8 cellular contexts compared by ENCODE assay signal in the genomic region with DNA sequence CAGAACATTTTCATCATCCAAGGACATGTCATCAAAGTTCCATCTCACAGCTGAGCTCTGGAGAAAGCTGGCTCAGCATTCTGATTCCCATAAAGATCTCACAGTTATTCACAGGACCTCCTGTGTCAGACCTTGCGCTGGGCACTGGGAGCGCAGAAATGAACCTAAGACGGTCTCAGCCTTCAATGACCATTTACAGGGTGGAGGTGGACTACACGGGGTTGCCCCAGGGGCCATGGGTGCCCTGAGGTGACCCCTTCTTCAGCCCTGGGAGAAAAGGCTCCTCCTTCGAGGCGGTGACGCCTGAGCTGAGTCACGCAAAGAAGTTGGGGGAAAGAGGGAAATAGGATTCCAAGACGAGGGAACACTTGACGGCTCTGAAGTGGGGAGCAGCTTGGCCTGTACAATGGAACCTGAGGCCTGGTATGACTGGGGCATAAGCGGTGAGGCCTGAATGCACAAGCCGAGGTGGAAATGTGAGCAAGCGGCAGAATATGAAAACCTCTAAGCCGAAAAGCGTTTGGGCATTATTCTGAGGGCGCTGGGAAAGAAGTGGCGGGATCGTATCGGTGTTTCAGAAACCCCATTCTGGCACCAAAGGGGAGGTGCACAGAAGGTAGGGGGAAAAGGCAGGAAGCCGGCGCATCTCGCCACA. TPM values are rescaled to one million over a fixed set of nuclear protein-coding genes. Genes with fewer than 3 reads are reported as not detected.
DNase-seq lines count a peak whose midpoint lies in the region; ATAC-seq and TF ChIP-seq lines count a peak whose summit lies in the region.

No MANE protein-coding gene starts in this region.

- peak overlapping the region; percentile 78 for H3K27ac ChIP-seq in GM23248

- H3F3A ChIP-seq in GM23248 (ENCODE audit: insufficient read depth): peaks cover 11% of the 10 kb centered on the region; the same call in 1 of the 2 replicates

- peaks cover 25% of the 10 kb centered on the region for H3K4me1 Mint-ChIP-seq in chondrocyte (ENCODE audit: low read depth)

- peak overlapping the region; percentile 92 for H3K4me2 ChIP-seq in GM23248 (ENCODE audit: unreplicated experiment)

- no peaks in the 10 kb centered on the region for H3K27me3 ChIP-seq in GM23248 (replicated peaks; ENCODE audit: insufficient read depth)

- H3K36me3 Mint-ChIP-seq in chondrocyte (ENCODE audit: low read depth): peaks cover 9% of the 10 kb centered on the region

- peak overlapping the region; percentile 84 for H3K4me3 ChIP-seq in GM23248

- H3K27ac Mint-ChIP-seq in chondrocyte (ENCODE audit: unreplicated experiment): peak overlapping the region; percentile 96

- peak overlapping the region; percentile 91 for H3K9ac ChIP-seq in GM23248

- H3K9me3 Mint-ChIP-seq in chondrocyte (ENCODE audit: low read depth): no peaks in the 10 kb centered on the region

- no peaks in the 10 kb centered on the region for H4K20me1 ChIP-seq in GM23248 (ENCODE audit: insufficient read depth)

- peaks cover 6% of the 10 kb centered on the region; the same call in 1 of the 2 replicates for H3K36me3 ChIP-seq in GM23248 (ENCODE audit: low read depth)

- peaks cover 36% of the 10 kb centered on the region for H3K79me2 ChIP-seq in GM23248 (ENCODE audit: insufficient read depth)

- H3K27me3 Mint-ChIP-seq in chondrocyte (ENCODE audit: low read depth): no peaks in the 10 kb centered on the region

- no peak for ATAC-seq in HG02981 (IDR thresholded peaks at IDR 0.05; ENCODE audit: unreplicated experiment)

- peaks cover 6% of the 10 kb centered on the region for H3K4me1 ChIP-seq in GM23248 (ENCODE audit: insufficient read depth)

- no peaks in the 10 kb centered on the region for H3K9me2 ChIP-seq in GM23248 (ENCODE audit: insufficient read depth)

- peak overlapping the region; percentile 82 for H2AFZ ChIP-seq in GM23248

- DNase-seq in CD1c-positive myeloid dendritic cell (ENCODE audit: extremely low spot score) (peak; percentile 69), GM23248 (peak; percentile 82), RPMI8226 (peak; percentile 38), chondrocyte (ENCODE audit: low spot score) (no peak), kidney glomerular epithelial cell (lab: John Stamatoyannopoulos, UW) (peak; percentile 62), GDM1 (lab: John Stamatoyannopoulos, UW) (no peak)
- peak; percentile 4 to 11 for DNase-seq in stimulated activated CD4-positive, alpha-beta T cell treated with anti-CD3 and anti-CD28 coated beads, Interleukin-4, amount 100 ng/mL, for 4 hours

- TF ChIP-seq CTCF in chondrocyte (IDR thresholded peaks at IDR 0.05): no peak

- in situ Hi-C loops in GM23248 (cut with MboI): no loop called here

- no peaks in the 10 kb centered on the region for H3K9me3 ChIP-seq in GM23248 (ENCODE audit: low read depth)

- peak overlapping the region; percentile 93 for H3K4me3 Mint-ChIP-seq in chondrocyte (ENCODE audit: unreplicated experiment)

- 6 to 7% methylated on average over 22 of the region's 22 CpGs for WGBS in GM23248 (ENCODE audit: low coverage in 1 of 2, low lambda C conversion rate in 2 of 2, missing lambda C conversion rate in 2 of 2), 2 experiments

RNA-seq across cellular contexts. Expression of gene CC2D1B, which starts 0.8 kb away (rescaled TPM):
- 29.6 and 37.2 TPM in 2 replicates for total RNA-seq in GM23248 (2014; rRNA removed; shearing (Covaris generic))
- polyA plus RNA-seq in GM23248 (2016; fragmentation: Nextera tagmentation; extraction: Ambion mirVana): 12.6 and 13.2 TPM in 2 replicates
- 33.3 to 35.1 TPM (median 35.0 TPM) in 3 replicates for total RNA-seq in chondrocyte

RNA-seq across cellular contexts. Expression of gene ORC1, which starts 39.0 kb away (rescaled TPM):
- 1.9 and 3.4 TPM in 2 replicates for total RNA-seq in GM23248 (2014; rRNA removed; shearing (Covaris generic))
- 1.4 and 1.9 TPM in 2 replicates for polyA plus RNA-seq in GM23248 (2016; fragmentation: Nextera tagmentation; extraction: Ambion mirVana)
- 0.95 to 5.1 TPM (median 1.2 TPM) in 3 replicates for total RNA-seq in chondrocyte

RNA-seq across cellular contexts. Expression of gene PRPF38A, which starts 39.2 kb away (rescaled TPM):
- 6.1 and 14.8 TPM in 2 replicates for total RNA-seq in GM23248 (2014; rRNA removed; shearing (Covaris generic))
- 27.0 and 27.3 TPM in 2 replicates for polyA plus RNA-seq in GM23248 (2016; fragmentation: Nextera tagmentation; extraction: Ambion mirVana)
- 26.1 to 32.8 TPM (median 26.4 TPM) in 3 replicates for total RNA-seq in chondrocyte

Comparison
In these comparisons a context has a peak if more than half of its experiments do, and no peak if none do; other contexts are left out.
1. DNase-seq: peak in CD1c-positive myeloid dendritic cell (single experiment), GM23248 (single experiment), RPMI8226 (single experiment), kidney glomerular epithelial cell (single experiment) and stimulated activated CD4-positive, alpha-beta T cell treated with anti-CD3 and anti-CD28 coated beads, Interleukin-4, amount 100 ng/mL, for 4 hours (2 of 2); none in chondrocyte (single experiment) and GDM1 (single experiment).